Comparison of ENCODE assay signal across 19 cellular contexts in genomic region chr9:130290353-130291181, GRCh38. TPM values are rescaled to one million over a fixed set of nuclear protein-coding genes. Genes with fewer than 3 reads are reported as not detected.
A peak's percentile ranks its signal among the peaks of the same experiment; 100 is the strongest.
DNase-seq lines count a peak whose midpoint lies in the region; ATAC-seq and TF ChIP-seq lines count a peak whose summit lies in the region.
"Had no signal": no experiment of that assay in that cellular context is flagged by ENCODE, and none has a peak within 500 bp of the region (broad histone marks: within the 10 kb centered on the region; RNA-seq: fewer than 3 reads in every experiment).

No MANE protein-coding gene starts in this region.

- H3K36me3 ChIP-seq in body of pancreas (replicated peaks in 1 of 2; ENCODE audit: insufficient read depth in 1 of 2, low read depth in 2 of 2), result no peaks in the 10 kb centered on the region
- H3K36me3 ChIP-seq in prostate gland, result no peaks in the 10 kb centered on the region
- H3K36me3 ChIP-seq: colonic mucosa, MG63 had no signal

- H3K4me1 ChIP-seq in body of pancreas (no peaks in the 10 kb centered on the region), prostate gland (replicated peaks) (no peaks in the 10 kb centered on the region)
- H3K4me1 ChIP-seq: colonic mucosa had no signal

- no peaks in the 10 kb centered on the region for H3K9me3 ChIP-seq in body of pancreas
- no peaks in the 10 kb centered on the region for H3K9me3 ChIP-seq in prostate gland
- H3K9me3 ChIP-seq: colonic mucosa, MG63 had no signal

- peak; percentile 33 for ATAC-seq in body of pancreas
- peak; percentile 21 to 49 for ATAC-seq in left cardiac atrium
- ATAC-seq: left colon had no signal

- H3K27me3 Mint-ChIP-seq in activated T-helper 1 cell treated with anti-CD3 and anti-CD28 coated beads, Interleukin-12 subunit alpha, Interleukin-12 subunit beta, Interleukin-2, Interleukin-4 antibody, amounts not matched to agents 30 ng/mL and 10 ng/mL and 1 ng/mL, durations not matched to agents 14 hours and 24 hours and 36 hours (ENCODE audit: insufficient read depth), result peaks cover 9% of the 10 kb centered on the region

- DNase-seq in AG08395 (ENCODE audit: low spot score) (peak; percentile 57), body of pancreas (peak in 1 of 4 donors; percentile 39), left cardiac atrium (no peak), prostate gland (ENCODE audit: low spot score) (no peak), SK-N-DZ (ENCODE audit: low spot score) (no peak), NCI-H2196 (lab: John Stamatoyannopoulos, UW; ENCODE audit: unreplicated experiment) (no peak), NCI-H748 treated with DMSO at 0.1 percent for 48 hours (lab: John Stamatoyannopoulos, UW) (no peak)
- DNase-seq in activated T-helper 1 cell treated with anti-CD3 and anti-CD28 coated beads, Interleukin-12 subunit alpha, Interleukin-12 subunit beta, Interleukin-2, Interleukin-4 antibody, amounts not matched to agents 30 ng/mL and 10 ng/mL and 1 ng/mL, durations not matched to agents 14 hours and 24 hours and 36 hours (ENCODE audit: low spot score), result no peak
- DNase-seq: anterior cingulate cortex; CD4-positive, CD25-positive, alpha-beta regulatory T cell; colonic mucosa; hippocampal formation; MG63; NCI-H2029 treated with DMSO at 0.1 percent for 48 hours; retina had no signal

- TF ChIP-seq CTCF in body of pancreas (IDR thresholded peaks at IDR 0.05) (no peak), prostate gland (IDR thresholded peaks at IDR 0.05) (no peak)

- intact Hi-C loops in body of pancreas (cut with DNase I), result no loop called here
- intact Hi-C loops in left cardiac atrium (cut with DNase I), result no loop called here
- intact Hi-C loops in prostate gland (cut with DNase I), result no loop called here
- intact Hi-C loops in activated T-helper 1 cell treated with anti-CD3 and anti-CD28 coated beads, Interleukin-12 subunit alpha, Interleukin-12 subunit beta, Interleukin-2, Interleukin-4 antibody, amounts not matched to agents 30 ng/mL and 10 ng/mL and 1 ng/mL, durations not matched to agents 14 hours and 24 hours and 36 hours (cut with micrococcal nuclease), result no loop called here

- no peaks in the 10 kb centered on the region for H3K4me1 Mint-ChIP-seq in activated T-helper 1 cell treated with anti-CD3 and anti-CD28 coated beads, Interleukin-12 subunit alpha, Interleukin-12 subunit beta, Interleukin-2, Interleukin-4 antibody, amounts not matched to agents 30 ng/mL and 10 ng/mL and 1 ng/mL, durations not matched to agents 14 hours and 24 hours and 36 hours (ENCODE audit: low read depth)
- H3K4me1 Mint-ChIP-seq: CD4-positive, CD25-positive, alpha-beta regulatory T cell had no signal

- H3K9me3 Mint-ChIP-seq in activated T-helper 1 cell treated with anti-CD3 and anti-CD28 coated beads, Interleukin-12 subunit alpha, Interleukin-12 subunit beta, Interleukin-2, Interleukin-4 antibody, amounts not matched to agents 30 ng/mL and 10 ng/mL and 1 ng/mL, durations not matched to agents 14 hours and 24 hours and 36 hours, result no peaks in the 10 kb centered on the region
- H3K9me3 Mint-ChIP-seq: activated T-helper 2 cell treated with anti-CD3 and anti-CD28 coated beads, Interferon-gamma antibody, Interleukin-2, Interleukin-4, amounts not matched to agents 10 μg/mL and 5 μg/mL and 100 μg/mL, durations not matched to agents 14 hours and 24 hours and 36 hours; CD4-positive, CD25-positive, alpha-beta regulatory T cell; nephron had no signal

- TF ChIP-seq POLR2A in body of pancreas (IDR thresholded peaks at IDR 0.05), result no peak
- no peak for TF ChIP-seq POLR2A in prostate gland (IDR thresholded peaks at IDR 0.05)

- H3K4me3 ChIP-seq in body of pancreas, result no peak overlapping the region
- H3K4me3 ChIP-seq in prostate gland, result no peak overlapping the region
- H3K4me3 ChIP-seq: colonic mucosa, MG63 had no signal

- WGBS in body of pancreas, 2 donors, result 54 to 70% methylated on average over 5 to 12 of the region's 12 CpGs
- 61% methylated on average over 12 of the region's 12 CpGs for WGBS in prostate gland

- H3K27ac ChIP-seq in body of pancreas (no peak overlapping the region), prostate gland (peak overlapping the region; percentile 15 to 49)
- H3K27ac ChIP-seq: colonic mucosa, VCaP had no signal

- no peak overlapping the region for H3K4me3 Mint-ChIP-seq in activated T-helper 1 cell treated with anti-CD3 and anti-CD28 coated beads, Interleukin-12 subunit alpha, Interleukin-12 subunit beta, Interleukin-2, Interleukin-4 antibody, amounts not matched to agents 30 ng/mL and 10 ng/mL and 1 ng/mL, durations not matched to agents 14 hours and 24 hours and 36 hours
- H3K4me3 Mint-ChIP-seq: CD4-positive, CD25-positive, alpha-beta regulatory T cell had no signal

- H3K27me3 ChIP-seq in body of pancreas (peaks cover 0 to 8% of the 10 kb centered on the region in 2 donors), prostate gland (replicated peaks; ENCODE audit: insufficient read depth) (peaks cover 12% of the 10 kb centered on the region)
- H3K27me3 ChIP-seq: colonic mucosa had no signal

- no peak overlapping the region for H3K27ac Mint-ChIP-seq in activated T-helper 1 cell treated with anti-CD3 and anti-CD28 coated beads, Interleukin-12 subunit alpha, Interleukin-12 subunit beta, Interleukin-2, Interleukin-4 antibody, amounts not matched to agents 30 ng/mL and 10 ng/mL and 1 ng/mL, durations not matched to agents 14 hours and 24 hours and 36 hours
- H3K27ac Mint-ChIP-seq: activated T-helper 2 cell treated with anti-CD3 and anti-CD28 coated beads, Interferon-gamma antibody, Interleukin-2, Interleukin-4, amounts not matched to agents 10 μg/mL and 5 μg/mL and 100 μg/mL, durations not matched to agents 14 hours and 24 hours and 36 hours; CD4-positive, CD25-positive, alpha-beta regulatory T cell; nephron had no signal

- no peaks in the 10 kb centered on the region for H3K36me3 Mint-ChIP-seq in activated T-helper 1 cell treated with anti-CD3 and anti-CD28 coated beads, Interleukin-12 subunit alpha, Interleukin-12 subunit beta, Interleukin-2, Interleukin-4 antibody, amounts not matched to agents 30 ng/mL and 10 ng/mL and 1 ng/mL, durations not matched to agents 14 hours and 24 hours and 36 hours (ENCODE audit: low read depth)
- H3K36me3 Mint-ChIP-seq: CD4-positive, CD25-positive, alpha-beta regulatory T cell had no signal

RNA-seq across cellular contexts. Expression of gene HMCN2, which starts 25.0 kb away (rescaled TPM):
- total RNA-seq in body of pancreas (1 to 10 TPM in 1 of 2 donors, under 1 TPM in 1; 0.78 to 3.6 TPM), left cardiac atrium (1 to 10 TPM; 4.6 to 6.0 TPM), prostate gland (1 to 10 TPM; 2.9 to 5.5 TPM)
- 9.8 and 11.5 TPM in 2 replicates for polyA plus RNA-seq in SK-N-DZ (2014; cell fraction: cytosol; rRNA removed)
- polyA plus RNA-seq in SK-N-DZ (2014; cell fraction: nucleus; rRNA removed), result 86.4 and 102 TPM in 2 replicates
- not detected in 2 replicates for total RNA-seq in activated T-helper 1 cell treated with anti-CD3 and anti-CD28 coated beads, Interleukin-12 subunit alpha, Interleukin-12 subunit beta, Interleukin-2, Interleukin-4 antibody, amounts not matched to agents 30 ng/mL and 10 ng/mL and 1 ng/mL, durations not matched to agents 14 hours and 24 hours and 36 hours
- total RNA-seq: activated T-helper 2 cell treated with anti-CD3 and anti-CD28 coated beads, Interferon-gamma antibody, Interleukin-2, Interleukin-4, amounts not matched to agents 10 μg/mL and 5 μg/mL and 100 μg/mL, durations not matched to agents 14 hours and 24 hours and 36 hours; CD4-positive, CD25-positive, alpha-beta regulatory T cell had no signal
- polyA plus RNA-seq: CD4-positive, CD25-positive, alpha-beta regulatory T cell had no signal

Comparison
In these comparisons a context has a peak if more than half of its experiments do, and no peak if none do; other contexts are left out.
1. H3K27ac ChIP-seq: peak in prostate gland (2 of 2); none in body of pancreas (0 of 4).